ENCODE assay signal across 1 cellular context in the genomic region with DNA sequence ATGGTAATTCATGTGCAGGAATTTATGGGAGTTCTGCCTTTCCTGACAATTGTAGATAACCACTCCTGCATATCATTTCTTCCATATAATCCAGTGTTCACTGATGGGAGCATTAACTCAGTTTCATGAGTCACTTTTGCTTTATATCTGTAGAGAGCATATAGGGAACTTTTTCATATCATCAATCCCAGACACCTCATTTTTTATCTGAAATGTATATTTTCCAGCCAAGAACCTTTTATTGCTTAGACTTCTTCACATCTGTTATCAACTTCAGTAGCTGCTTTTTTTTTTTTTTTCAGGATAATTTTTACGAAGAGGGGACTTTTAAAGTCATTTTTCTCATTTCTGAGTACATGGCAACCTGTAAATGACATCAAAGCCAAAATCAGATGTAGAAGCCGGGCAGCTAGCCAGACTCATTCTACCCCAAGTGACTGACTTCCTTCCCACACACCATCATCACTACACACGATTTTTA.
TF ChIP-seq lines count a peak whose summit lies in the region.

No MANE protein-coding gene starts in this region.

TF ChIP-seq in endothelial cell of umbilical vein, 7 proteins besides CTCF, POLR2A, EP300 and RAD21:
- TF ChIP-seq POLR2AphosphoS5 (IDR thresholded peaks at IDR 0.05; ENCODE audit: insufficient read depth, low read depth, low read length) (no peak), FOS (IDR thresholded peaks at IDR 0.05; ENCODE audit: borderline replicate concordance, insufficient read depth, low read length) (no peak), JUN (IDR thresholded peaks at IDR 0.05; ENCODE audit: borderline replicate concordance, insufficient read depth, insufficient read length, low read depth) (no peak), GATA2 (IDR thresholded peaks at IDR 0.05; ENCODE audit: insufficient read depth, insufficient read length, low read depth, low read length) (no peak), MYC (IDR thresholded peaks at IDR 0.05; ENCODE audit: low read depth, low read length) (no peak), EZH2 (IDR thresholded peaks at IDR 0.05; ENCODE audit: borderline replicate concordance, low read depth, low read length, severe bottlenecking) (no peak)
- TF ChIP-seq, protein P1, sequence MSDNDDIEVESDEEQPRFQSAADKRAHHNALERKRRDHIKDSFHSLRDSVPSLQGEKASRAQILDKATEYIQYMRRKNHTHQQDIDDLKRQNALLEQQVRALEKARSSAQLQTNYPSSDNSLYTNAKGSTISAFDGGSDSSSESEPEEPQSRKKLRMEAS (IDR thresholded peaks at IDR 0.05; ENCODE audit: insufficient read depth, insufficient read length) = no peak
